Comparison of ENCODE assay signal across 1 cellular context in genomic region chr2:134173338-134174016, GRCh38.
TF ChIP-seq lines count a peak whose summit lies in the region.

No MANE protein-coding gene starts in this region.

TF ChIP-seq in WTC11, 78 proteins besides CTCF, POLR2A, EP300 and RAD21 (continued from another document):
- TF ChIP-seq ZNF281 (CRISPR knock-in tag; IDR thresholded peaks at IDR 0.05) (no peak), ZNF263 (CRISPR knock-in tag; IDR thresholded peaks at IDR 0.05; ENCODE audit: low read depth) (no peak), RELA (CRISPR knock-in tag; IDR thresholded peaks at IDR 0.05; ENCODE audit: borderline replicate concordance) (no peak), ATF3 (CRISPR knock-in tag; conservative IDR thresholded peaks at IDR 0.05) (no peak), PRDM15 (CRISPR knock-in tag; IDR thresholded peaks at IDR 0.05) (no peak), ZNF317 (CRISPR knock-in tag; IDR thresholded peaks at IDR 0.05; ENCODE audit: borderline replicate concordance, low read depth) (no peak), HMGA2 (CRISPR knock-in tag; IDR thresholded peaks at IDR 0.05) (no peak)
TF ChIP-seq in WTC11: peak in this region for 0.
